ENCODE assay signal across 12 cellular contexts in genomic region chr7:4862156-4862555, GRCh38. TPM values are rescaled to one million over a fixed set of nuclear protein-coding genes. Genes with fewer than 3 reads are reported as not detected.
DNase-seq lines count a peak whose midpoint lies in the region; ATAC-seq and TF ChIP-seq lines count a peak whose summit lies in the region.
"Had no signal": no experiment of that assay in that cellular context is flagged by ENCODE, and none has a peak within 500 bp of the region (broad histone marks: within the 10 kb centered on the region; RNA-seq: fewer than 3 reads in every experiment).

No MANE protein-coding gene starts in this region.

- H3K27me3 Mint-ChIP-seq in activated naive CD8-positive, alpha-beta T cell: peaks cover 32% of the 10 kb centered on the region

- no peaks in the 10 kb centered on the region for H3K4me1 ChIP-seq in iPS-18a (ENCODE audit: control insufficient read depth, low read depth, low read length)
- no peaks in the 10 kb centered on the region for H3K4me1 ChIP-seq in gastrocnemius medialis

- DNase-seq in gastrocnemius medialis (no peak), amygdala (lab: John Stamatoyannopoulos, UW) (no peak)
- DNase-seq in activated CD4-positive, alpha-beta T cell treated with anti-CD3 and anti-CD28 coated beads, Interleukin-2, amount 50 U/mL, for 1 hour: no peak
- DNase-seq: amniotic stem cell; NCI-H2171 treated with DMSO at 0.1 percent for 48 hours; stimulated activated naive CD4-positive, alpha-beta T cell treated with Interleukin-2 at 50 U/mL for 16 hours had no signal

- ATAC-seq in gastrocnemius medialis: no peak
- no peak for ATAC-seq in GM19328 (IDR thresholded peaks at IDR 0.05; ENCODE audit: unreplicated experiment)
- ATAC-seq in HG03442 (IDR thresholded peaks at IDR 0.05; ENCODE audit: unreplicated experiment): no peak

- H3K9ac ChIP-seq in iPS-18a (ENCODE audit: low read length): no peak overlapping the region

- H3K4me3 ChIP-seq in GM08714 (ENCODE audit: low read length) (peak overlapping the region; percentile 38; the same call in 1 of the 2 replicates), iPS-18a (ENCODE audit: low read length) (peak overlapping the region; percentile 34), gastrocnemius medialis (peak overlapping the region in 3 of 4 donors; percentile 7 to 41 (median 20))

- intact Hi-C loops in gastrocnemius medialis (cut with DNase I; ENCODE audit: low total_unique reads): no loop called here

- peaks cover 10% of the 10 kb centered on the region for H3K36me3 Mint-ChIP-seq in activated naive CD8-positive, alpha-beta T cell

- no peak overlapping the region for H3K27ac Mint-ChIP-seq in activated naive CD8-positive, alpha-beta T cell

- TF ChIP-seq POLR2A in gastrocnemius medialis (IDR thresholded peaks at IDR 0.05): no peak

- H3K27ac ChIP-seq in iPS-18a (ENCODE audit: low read length) (no peak overlapping the region), gastrocnemius medialis (no peak overlapping the region)

- H3K9me3 Mint-ChIP-seq in activated naive CD8-positive, alpha-beta T cell (ENCODE audit: low read depth): peaks cover 7% of the 10 kb centered on the region

- H3K4me1 Mint-ChIP-seq in activated naive CD8-positive, alpha-beta T cell (ENCODE audit: low read depth): peaks cover 2% of the 10 kb centered on the region

- H3K9me3 ChIP-seq in iPS-18a (ENCODE audit: control insufficient read depth, low read depth, low read length) (no peaks in the 10 kb centered on the region), gastrocnemius medialis (no peaks in the 10 kb centered on the region)

- TF ChIP-seq CTCF in gastrocnemius medialis (IDR thresholded peaks at IDR 0.05 in 4 of 5, conservative IDR thresholded peaks at IDR 0.05 in 1 of 5): no peak

- H3K4me3 Mint-ChIP-seq in activated naive CD8-positive, alpha-beta T cell: peak overlapping the region; percentile 66
- H3K4me3 Mint-ChIP-seq: neural crest cell had no signal

- H3K27me3 ChIP-seq in iPS-18a (ENCODE audit: control insufficient read depth, insufficient read depth, low read length) (peaks cover 19% of the 10 kb centered on the region), gastrocnemius medialis (peaks cover 4 to 14% (median 12%) of the 10 kb centered on the region in 3 donors)

- in situ Hi-C loops in gastrocnemius medialis (cut with MboI; ENCODE audit: low sequenced_read_pairs in 4 of 4): no loop called here

- no peaks in the 10 kb centered on the region for H3K36me3 ChIP-seq in iPS-18a (ENCODE audit: control insufficient read depth, low read depth, low read length)
- no peaks in the 10 kb centered on the region for H3K36me3 ChIP-seq in gastrocnemius medialis

RNA-seq across cellular contexts. Expression of gene PAPOLB, which starts 0.3 kb away (rescaled TPM):
- under 1 TPM in 1 of 4 donors, not detected in 3; 0.10 TPM for total RNA-seq in gastrocnemius medialis

RNA-seq across cellular contexts. Expression of gene RADIL, which starts 21.4 kb away (rescaled TPM):
- total RNA-seq in gastrocnemius medialis: 10 to 100 TPM in 1 of 4 donors, 1 to 10 TPM in 3; 2.1 to 12.1 (median 5.0) TPM
